10 cellular contexts compared by ENCODE assay signal in genomic region chr6:57165080-57165479, GRCh38.
"Had no signal": no experiment of that assay in that cellular context is flagged by ENCODE, and none has a peak within 500 bp of the region (broad histone marks: within the 10 kb centered on the region; RNA-seq: fewer than 3 reads in every experiment).

No MANE protein-coding gene starts in this region.

- H3K9ac ChIP-seq: GM23248 had no signal

- H2AFZ ChIP-seq: GM23248, GM23338 had no signal

- DNase-seq: GM23248, GOT3, H7, H9, HCEC 1CT, HFFc6 had no signal

- H3K9me3 Mint-ChIP-seq: GM23338 had no signal

- H3K4me3 ChIP-seq: GM23248, GM23338, HAP-1 had no signal

- H3K27ac Mint-ChIP-seq: GM23338, H9, HFFc6 had no signal

- H3K4me3 Mint-ChIP-seq: GM23338, H9, HFFc6 had no signal

- ATAC-seq: GM23338, HCT116 had no signal

- H3K4me2 ChIP-seq: GM23338 had no signal

- FAIRE-seq: H1 had no signal

- H3K27ac ChIP-seq: GM23248 had no signal

- H3K4me1 ChIP-seq: HAP-1 had no signal
